Comparison of ENCODE assay signal across 9 cellular contexts in the genomic region with DNA sequence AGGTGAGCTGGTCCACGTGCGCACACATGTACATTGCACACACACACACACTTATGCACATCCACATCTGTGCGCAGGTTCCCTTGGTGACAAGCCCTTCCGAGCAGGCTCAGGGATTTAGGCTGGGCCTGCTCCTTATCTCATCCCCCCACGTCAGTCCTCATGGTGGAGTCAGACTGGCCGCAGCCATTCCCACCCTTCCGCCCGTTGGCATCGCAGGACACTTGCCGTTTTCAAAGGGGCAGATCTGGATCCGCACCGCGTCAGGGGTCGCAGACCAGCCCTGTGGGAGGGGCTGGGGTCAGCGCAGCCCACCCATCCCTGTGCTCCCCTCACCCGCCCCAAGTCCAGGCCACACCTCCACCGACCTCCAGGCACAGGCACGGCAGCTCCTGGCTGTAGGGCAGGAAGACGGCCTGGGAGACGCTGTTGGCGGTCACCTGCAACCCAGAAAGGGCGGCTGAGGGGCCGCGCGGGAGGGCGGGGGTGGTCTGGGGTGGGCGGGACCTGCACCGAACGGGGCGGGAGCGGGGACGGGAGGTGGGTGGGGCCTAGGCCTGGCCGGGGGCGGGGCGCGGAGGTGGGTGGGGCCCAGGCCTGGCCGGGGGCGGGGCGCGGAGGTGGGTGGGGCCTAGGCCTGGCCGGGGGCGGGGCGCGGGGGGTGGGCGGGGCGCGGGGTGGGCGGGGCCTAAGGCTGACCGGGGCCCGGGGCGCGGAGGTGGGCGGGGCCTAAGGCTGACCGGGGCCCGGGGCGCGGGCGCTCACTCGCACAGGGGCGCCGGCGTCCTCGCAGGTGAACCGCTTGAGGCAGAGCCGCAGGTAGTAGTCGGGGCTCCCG. TPM values are rescaled to one million over a fixed set of nuclear protein-coding genes. Genes with fewer than 3 reads are reported as not detected.
A peak's percentile ranks its signal among the peaks of the same experiment; 100 is the strongest.
DNase-seq lines count a peak whose midpoint lies in the region; ATAC-seq, FAIRE-seq and TF ChIP-seq lines count a peak whose summit lies in the region.
"Had no signal": no experiment of that assay in that cellular context is flagged by ENCODE, and none has a peak within 500 bp of the region (broad histone marks: within the 10 kb centered on the region; RNA-seq: fewer than 3 reads in every experiment).

No MANE protein-coding gene starts in this region.

- no peaks in the 10 kb centered on the region for H3K79me1 ChIP-seq in IMR-90 (ENCODE audit: low read depth in 1 of 2, low read length in 2 of 2)
- H3K79me1 ChIP-seq in mesendoderm (ENCODE audit: low read length): no peaks in the 10 kb centered on the region

- H3K18ac ChIP-seq in IMR-90 (ENCODE audit: low read depth, low read length) (no peak overlapping the region), mesendoderm (ENCODE audit: low read length) (no peak overlapping the region)

- H3K56ac ChIP-seq in IMR-90 (ENCODE audit: extremely low read depth, insufficient read depth, low read length): no peak overlapping the region
- peak overlapping the region; percentile 62 for H3K56ac ChIP-seq in mesendoderm (ENCODE audit: low read length)

- H4K5ac ChIP-seq in IMR-90 (ENCODE audit: low read depth, low read length) (no peak overlapping the region), mesendoderm (ENCODE audit: low read length) (no peak overlapping the region)

- dilution Hi-C loops in IMR-90 (cut with HindIII; ENCODE audit: low sequenced_read_pairs, unreplicated experiment): no loop called here

- peak overlapping the region; percentile 41 for H3K4me3 ChIP-seq in A549
- H3K4me3 ChIP-seq in IMR-90 (ENCODE audit: insufficient read depth, low read depth, low read length): no peak overlapping the region
- H3K4me3 ChIP-seq in mesendoderm (ENCODE audit: low read length): no peak overlapping the region

- POLR2A ChIA-PET in A549 (lab: Yijun Ruan, JAX): no interaction called here
- POLR2A ChIA-PET in IMR-90 (lab: Charles Lee; ENCODE audit: unreplicated experiment): no interaction called here

- no peak overlapping the region for H4K91ac ChIP-seq in IMR-90 (ENCODE audit: insufficient read depth, low read depth, low read length)

- H2AFZ ChIP-seq in IMR-90 (replicated peaks; ENCODE audit: low read length, poor library complexity): peak overlapping the region; percentile 70

- no peak overlapping the region for H4K8ac ChIP-seq in IMR-90 (ENCODE audit: low read depth in 2 of 2, low read length in 2 of 2)
- no peak overlapping the region for H4K8ac ChIP-seq in mesendoderm (ENCODE audit: low read depth, low read length)

- H3K23ac ChIP-seq in IMR-90 (ENCODE audit: low read depth, low read length) (no peak overlapping the region), mesendoderm (ENCODE audit: low read length) (no peak overlapping the region)

- H3K27ac ChIP-seq in A549 (peak overlapping the region; percentile 55 to 82; a peak in 4 of 6 replicates), IMR-90 (ENCODE audit: insufficient read depth, low read length) (no peak overlapping the region), mesendoderm (ENCODE audit: low read depth, low read length) (no peak overlapping the region)
- H3K27ac ChIP-seq: gastroesophageal sphincter had no signal

- H3K79me2 ChIP-seq in mesendoderm (ENCODE audit: control insufficient read depth, insufficient read depth, low read length): no peaks in the 10 kb centered on the region

- in situ Hi-C loops in IMR-90 (cut with MboI; ENCODE audit: low sequenced_read_pairs): no loop called here

- no peak for TF ChIP-seq RAD21 in A549 (conservative IDR thresholded peaks at IDR 0.05 in 1 of 2, IDR thresholded peaks at IDR 0.05 in 1 of 2)
- TF ChIP-seq RAD21 in IMR-90 (IDR thresholded peaks at IDR 0.05; ENCODE audit: low read length): no peak

- TF ChIP-seq CTCF in A549 (IDR thresholded peaks at IDR 0.05) (no peak), IMR-90 (conservative IDR thresholded peaks at IDR 0.05; ENCODE audit: low read depth, low read length) (no peak)

- no TSS peak for BruUV-seq in IMR-90 (replicated peaks; lab: Mats Ljungman, UMichigan)

- 67% methylated on average over 3 of the region's 67 CpGs for WGBS in A549 (ENCODE audit: missing lambda C conversion rate)
- WGBS in IMR-90 (ENCODE audit: extremely low coverage in 2 of 2, insufficient read length in 1 of 2), 2 experiments: 27% methylated on average over 7 of the region's 67 CpGs; no CpG with 5 or more reads in 1 of the 2 experiments
- no CpG with 5 or more reads among the region's 67 CpGs for WGBS in mesendoderm (ENCODE audit: extremely low coverage, insufficient coverage, low lambda C conversion rate)

- H3K4me2 ChIP-seq in A549 (peak overlapping the region; percentile 87), IMR-90 (ENCODE audit: low read depth, low read length) (peak overlapping the region; percentile 27; the same call in 1 of the 2 replicates), mesendoderm (ENCODE audit: low read length) (peak overlapping the region; percentile 52)

- ATAC-seq in A549 (peak; percentile 19 to 28; a peak in 4 of 6 replicates), IMR-90 (ENCODE audit: low read depth) (peak; percentile 87), HG02759 (IDR thresholded peaks at IDR 0.05; ENCODE audit: unreplicated experiment) (no peak), HG02798 (IDR thresholded peaks at IDR 0.05; ENCODE audit: poor library complexity, unreplicated experiment) (no peak)
- ATAC-seq: gastroesophageal sphincter had no signal

- no peak overlapping the region for H2BK20ac ChIP-seq in IMR-90 (ENCODE audit: low read depth, low read length)

- H2BK120ac ChIP-seq in IMR-90 (ENCODE audit: low read depth, low read length) (no peak overlapping the region), mesendoderm (ENCODE audit: low read depth, low read length) (no peak overlapping the region)

- TF ChIP-seq POLR2A in A549 (IDR thresholded peaks at IDR 0.05; ENCODE audit: low read length) (no peak), IMR-90 (IDR thresholded peaks at IDR 0.05; ENCODE audit: low read depth, low read length) (no peak)

- H3K14ac ChIP-seq in IMR-90 (replicated peaks; ENCODE audit: low read depth, low read length): no peak overlapping the region

- no peaks in the 10 kb centered on the region for H3K9me3 ChIP-seq in A549
- no peaks in the 10 kb centered on the region for H3K9me3 ChIP-seq in IMR-90 (ENCODE audit: control insufficient read depth, insufficient read depth, low read length)
- H3K9me3 ChIP-seq: gastroesophageal sphincter had no signal

- DNase-seq in A549 (ENCODE audit: low read depth in 1 of 2, low spot score in 1 of 2): no peak
- DNase-seq in IMR-90: no peak
- peak; percentile 8 for DNase-seq in effector CD4-positive, alpha-beta T cell
- DNase-seq in mesendoderm: peak; percentile 51
- DNase-seq in NCI-H2029 treated with DMSO at 0.1 percent for 48 hours (lab: John Stamatoyannopoulos, UW): no peak
- no peak for DNase-seq in stimulated activated CD4-positive, alpha-beta T cell treated with anti-CD3 and anti-CD28 coated beads, Interleukin-2, amount 100 ng/mL, for 48 hours

- no peaks in the 10 kb centered on the region for H4K20me1 ChIP-seq in IMR-90 (ENCODE audit: insufficient read depth, low read length)

- H2BK5ac ChIP-seq in IMR-90 (ENCODE audit: low read depth, low read length, poor library complexity, severe bottlenecking): no peak overlapping the region
- no peak overlapping the region for H2BK5ac ChIP-seq in mesendoderm (ENCODE audit: low read length)

- no peaks in the 10 kb centered on the region for H3K36me3 ChIP-seq in IMR-90 (ENCODE audit: control insufficient read depth, insufficient read depth, low read length)
- H3K36me3 ChIP-seq in mesendoderm (ENCODE audit: control insufficient read depth, insufficient read depth, low read length): no peaks in the 10 kb centered on the region
- H3K36me3 ChIP-seq: gastroesophageal sphincter had no signal

- H2AK5ac ChIP-seq in IMR-90 (ENCODE audit: low read depth, low read length) (no peak overlapping the region), mesendoderm (ENCODE audit: low read length) (no peak overlapping the region)

- H3K4ac ChIP-seq in IMR-90 (ENCODE audit: low read depth, low read length) (no peak overlapping the region), mesendoderm (ENCODE audit: low read depth, low read length) (no peak overlapping the region)

- intact Hi-C loops in IMR-90 (cut with micrococcal nuclease): no loop called here

- CTCF ChIA-PET in A549 (lab: Yijun Ruan, JAX) (interaction anchor here (2.1 kb wide), 1 partner anchor 31 kb away, joined by 8 read pairs; no protein-coding TSS in a partner anchor), IMR-90 (lab: Yijun Ruan, JAX) (no interaction called here)

- H3K9me1 ChIP-seq in IMR-90 (ENCODE audit: insufficient read depth, low read length): peaks cover 4% of the 10 kb centered on the region; the same call in 1 of the 2 replicates

- H2AK9ac ChIP-seq in IMR-90 (replicated peaks; ENCODE audit: low read depth, low read length, poor library complexity): no peak overlapping the region

- H3K4me1 ChIP-seq in A549 (peaks cover 4% of the 10 kb centered on the region; the same call in 1 of the 3 replicates), IMR-90 (ENCODE audit: control insufficient read depth, insufficient read depth, low read length) (peaks cover 2% of the 10 kb centered on the region; the same call in 1 of the 2 replicates), mesendoderm (ENCODE audit: control insufficient read depth, low read depth, low read length) (no peaks in the 10 kb centered on the region)

- FAIRE-seq in A549 (lab: Jason Lieb, UNC): no peak

- peaks cover 16% of the 10 kb centered on the region for H3K27me3 ChIP-seq in IMR-90 (ENCODE audit: control insufficient read depth, insufficient read depth, low read length)
- peaks cover 2% of the 10 kb centered on the region for H3K27me3 ChIP-seq in mesendoderm (ENCODE audit: insufficient read depth, low read length, poor library complexity)

- H2BK15ac ChIP-seq in IMR-90 (ENCODE audit: low read depth, low read length) (no peak overlapping the region), mesendoderm (replicated peaks; ENCODE audit: low read depth) (no peak overlapping the region)

- H3K9ac ChIP-seq in IMR-90 (ENCODE audit: low read depth, low read length): no peak overlapping the region
- peak overlapping the region; percentile 22 for H3K9ac ChIP-seq in mesendoderm (ENCODE audit: low read length)

- TF ChIP-seq EP300 in A549 (IDR thresholded peaks at IDR 0.05): no peak

RNA-seq across cellular contexts. Expression of a gene that starts 13.3 kb away (rescaled TPM):
- polyA plus RNA-seq in A549 (2011; rRNA removed): 0.03 TPM in 1 of 2 replicates, not detected in the other
- polyA plus RNA-seq in A549 (2012; cell fraction: cytosol; rRNA removed): 0.01 TPM in 1 of 2 replicates, not detected in the other
- 0.11 and 0.12 TPM in 2 replicates for polyA plus RNA-seq in A549 (2012; cell fraction: nucleus; rRNA removed)
- polyA plus RNA-seq in A549 (2017; fragmentation: RNase III; extraction: RNeasy Plus Mini Kit Qiagen cat#74134 plus additional on column Dnase treatment): 0.06 to 0.08 TPM (median 0.07 TPM) in 3 replicates
- not detected in 2 replicates for polyA minus RNA-seq in A549 (2011; rRNA and poly(A)+ RNA removed)
- total RNA-seq in IMR-90 (2012; rRNA removed): not detected in 2 replicates
- not detected in 2 replicates for polyA plus RNA-seq in IMR-90 (2012; rRNA removed)
- polyA plus RNA-seq in IMR-90 (2012; cell fraction: cytosol; rRNA removed): 0.01 TPM in 1 of 2 replicates, not detected in the other
- 0.04 and 0.05 TPM in 2 replicates for polyA plus RNA-seq in IMR-90 (2012; cell fraction: nucleus; rRNA removed; ENCODE audit: low replicate concordance)
- not detected for polyA plus RNA-seq in mesendoderm (2013, experiment 1 of 2)
- not detected for polyA plus RNA-seq in mesendoderm (2013, experiment 2 of 2)
- total RNA-seq: gastroesophageal sphincter had no signal

RNA-seq across cellular contexts. Expression of a gene that starts 38.7 kb away (rescaled TPM):
- 3.8 and 4.4 TPM in 2 replicates for polyA plus RNA-seq in A549 (2011; rRNA removed)
- polyA plus RNA-seq in A549 (2012; cell fraction: cytosol; rRNA removed): 17.0 and 25.0 TPM in 2 replicates
- 45.2 and 46.5 TPM in 2 replicates for polyA plus RNA-seq in A549 (2012; cell fraction: nucleus; rRNA removed)
- polyA plus RNA-seq in A549 (2017; fragmentation: RNase III; extraction: RNeasy Plus Mini Kit Qiagen cat#74134 plus additional on column Dnase treatment): 10.3 to 11.3 TPM (median 11.2 TPM) in 3 replicates
- polyA minus RNA-seq in A549 (2011; rRNA and poly(A)+ RNA removed): 1.6 and 3.0 TPM in 2 replicates
- total RNA-seq in IMR-90 (2012; rRNA removed): 8.6 and 10.3 TPM in 2 replicates
- 24.7 and 28.6 TPM in 2 replicates for polyA plus RNA-seq in IMR-90 (2012; rRNA removed)
- polyA plus RNA-seq in IMR-90 (2012; cell fraction: cytosol; rRNA removed): 31.4 and 45.1 TPM in 2 replicates
- 37.2 and 85.2 TPM in 2 replicates for polyA plus RNA-seq in IMR-90 (2012; cell fraction: nucleus; rRNA removed; ENCODE audit: low replicate concordance)
- 14.0 TPM for polyA plus RNA-seq in mesendoderm (2013, experiment 1 of 2)
- polyA plus RNA-seq in mesendoderm (2013, experiment 2 of 2): 14.1 TPM

RNA-seq across cellular contexts. Expression of a gene that starts 58.8 kb away (rescaled TPM):
- polyA plus RNA-seq in A549 (2011; rRNA removed): not detected in 2 replicates
- polyA plus RNA-seq in A549 (2012; cell fraction: cytosol; rRNA removed): not detected in 2 replicates
- polyA plus RNA-seq in A549 (2012; cell fraction: nucleus; rRNA removed): not detected in 2 replicates
- polyA plus RNA-seq in A549 (2017; fragmentation: RNase III; extraction: RNeasy Plus Mini Kit Qiagen cat#74134 plus additional on column Dnase treatment): not detected in 3 replicates
- not detected in 2 replicates for polyA minus RNA-seq in A549 (2011; rRNA and poly(A)+ RNA removed)
- not detected in 2 replicates for total RNA-seq in IMR-90 (2012; rRNA removed)
- polyA plus RNA-seq in IMR-90 (2012; rRNA removed): not detected in 2 replicates
- not detected in 2 replicates for polyA plus RNA-seq in IMR-90 (2012; cell fraction: cytosol; rRNA removed)
- polyA plus RNA-seq in IMR-90 (2012; cell fraction: nucleus; rRNA removed; ENCODE audit: low replicate concordance): not detected in 2 replicates
- not detected for polyA plus RNA-seq in mesendoderm (2013, experiment 1 of 2)
- not detected for polyA plus RNA-seq in mesendoderm (2013, experiment 2 of 2)
- total RNA-seq: gastroesophageal sphincter had no signal

Comparison
In these comparisons a context has a peak if more than half of its experiments do, and no peak if none do; other contexts are left out.
1. ATAC-seq: peak in A549 (2 of 2) and IMR-90 (single experiment); none in HG02759 (single experiment) and HG02798 (single experiment).
2. DNase-seq: peak in effector CD4-positive, alpha-beta T cell (single experiment) and mesendoderm (single experiment); none in A549 (0 of 2), IMR-90 (single experiment), NCI-H2029 treated with DMSO at 0.1 percent for 48 hours (single experiment) and stimulated activated CD4-positive, alpha-beta T cell treated with anti-CD3 and anti-CD28 coated beads, Interleukin-2, amount 100 ng/mL, for 48 hours (0 of 2).
3. H3K27ac ChIP-seq: peak in A549 (2 of 2); none in IMR-90 (single experiment) and mesendoderm (single experiment).
4. H3K4me2 ChIP-seq: peak in every context shown above with its lines; median percentile 87 in A549; 52 in mesendoderm; 27 in IMR-90.